Comparison of ENCODE assay signal across 18 cellular contexts in genomic region chr19:39269369-39269768, GRCh38. TPM values are rescaled to one million over a fixed set of nuclear protein-coding genes. Genes with fewer than 3 reads are reported as not detected.
DNase-seq lines count a peak whose midpoint lies in the region; ATAC-seq and TF ChIP-seq lines count a peak whose summit lies in the region.
"Not testable (repeated sequence)": the region's sequence is repeated elsewhere in the genome, so short reads cannot be mapped to it uniquely, and the experiment has no call there.
"Had no signal": no experiment of that assay in that cellular context is flagged by ENCODE, and none has a peak within 500 bp of the region (broad histone marks: within the 10 kb centered on the region; RNA-seq: fewer than 3 reads in every experiment).

No MANE protein-coding gene starts in this region.

- H3K27ac ChIP-seq in suprapubic skin, upper lobe of right lung: not testable (repeated sequence)

- 69% methylated on average over 7 of the region's 10 CpGs for WGBS in suprapubic skin

- DNase-seq in 8988T (peak; percentile 18), cardiac septum (ENCODE audit: low spot score) (peak; percentile 29), mesenteric fat pad (ENCODE audit: low spot score) (peak; percentile 80), sciatic nerve (ENCODE audit: low spot score) (peak; percentile 30), suprapubic skin (ENCODE audit: low spot score in 2 of 2) (peak; percentile 30 to 50), upper lobe of right lung (peak; percentile 45)
- DNase-seq in stimulated activated effector memory CD8-positive, alpha-beta T cell treated with anti-CD3 and anti-CD28 coated beads, Interleukin-12 subunit alpha, Interleukin-12 subunit beta, amount 100 ng/mL, for 72 hours (ENCODE audit: low spot score in 2 of 2) = not testable (repeated sequence)

- not testable (repeated sequence) for H3K9me3 Mint-ChIP-seq in stimulated activated effector memory CD8-positive, alpha-beta T cell treated with anti-CD3 and anti-CD28 coated beads, Interleukin-12 subunit alpha, Interleukin-12 subunit beta, amount 100 ng/mL, for 72 hours

- not testable (repeated sequence) for TF ChIP-seq EP300 in suprapubic skin (IDR thresholded peaks at IDR 0.05)

- not testable (repeated sequence) for H3K36me3 Mint-ChIP-seq in stimulated activated effector memory CD8-positive, alpha-beta T cell treated with anti-CD3 and anti-CD28 coated beads, Interleukin-12 subunit alpha, Interleukin-12 subunit beta, amount 100 ng/mL, for 72 hours

- H3K27me3 ChIP-seq in suprapubic skin = peaks cover 40% of the 10 kb centered on the region
- H3K27me3 ChIP-seq in upper lobe of right lung = peaks cover 17% of the 10 kb centered on the region

- TF ChIP-seq CTCF in suprapubic skin (IDR thresholded peaks at IDR 0.05); upper lobe of right lung (IDR thresholded peaks at IDR 0.05): not testable (repeated sequence)

- not testable (repeated sequence) for H3K9me3 ChIP-seq in suprapubic skin, upper lobe of right lung

- H3K4me1 ChIP-seq in suprapubic skin, upper lobe of right lung: not testable (repeated sequence)

- H3K36me3 ChIP-seq in suprapubic skin, upper lobe of right lung: not testable (repeated sequence)

- H3K4me1 Mint-ChIP-seq in stimulated activated effector memory CD8-positive, alpha-beta T cell treated with anti-CD3 and anti-CD28 coated beads, Interleukin-12 subunit alpha, Interleukin-12 subunit beta, amount 100 ng/mL, for 72 hours = not testable (repeated sequence)

- peak overlapping the region; percentile 43 for H3K27ac Mint-ChIP-seq in stimulated activated effector memory CD8-positive, alpha-beta T cell treated with anti-CD3 and anti-CD28 coated beads, Interleukin-12 subunit alpha, Interleukin-12 subunit beta, amount 100 ng/mL, for 72 hours

- ATAC-seq in sciatic nerve; stimulated activated effector memory CD8-positive, alpha-beta T cell treated with anti-CD3 and anti-CD28 coated beads, Interleukin-12 subunit alpha, Interleukin-12 subunit beta, amount 100 ng/mL, for 72 hours; upper lobe of right lung: not testable (repeated sequence)

- TF ChIP-seq POLR2A in suprapubic skin (IDR thresholded peaks at IDR 0.05) = not testable (repeated sequence)

- not testable (repeated sequence) for H3K4me3 ChIP-seq in suprapubic skin, upper lobe of right lung

- not testable (repeated sequence) for H3K4me3 Mint-ChIP-seq in stimulated activated effector memory CD8-positive, alpha-beta T cell treated with anti-CD3 and anti-CD28 coated beads, Interleukin-12 subunit alpha, Interleukin-12 subunit beta, amount 100 ng/mL, for 72 hours

- intact Hi-C loops in cardiac septum (cut with DNase I); sciatic nerve (cut with DNase I); upper lobe of right lung (cut with DNase I): not testable (repeated sequence)

RNA-seq across cellular contexts. Expression of gene IFNL2, which starts 1.2 kb away (rescaled TPM):
- total RNA-seq in cardiac septum (not detected), mesenteric fat pad (not detected), sciatic nerve (not detected), suprapubic skin (not detected), upper lobe of right lung (not detected)
- total RNA-seq: A172; A673; B cell; Caco-2; Calu3; CD4-positive, alpha-beta memory T cell; CD4-positive, alpha-beta T cell; CD4-positive, CD25-positive, alpha-beta regulatory T cell; CD8-positive, alpha-beta memory T cell; CD8-positive, alpha-beta T cell; Daoy had no signal

RNA-seq across cellular contexts. Expression of gene IFNL4, which starts 20.7 kb away (rescaled TPM):
- not detected for total RNA-seq in cardiac septum
- not detected for total RNA-seq in mesenteric fat pad
- not detected for total RNA-seq in sciatic nerve
- not detected for total RNA-seq in suprapubic skin
- not detected for total RNA-seq in upper lobe of right lung
- total RNA-seq: A172; A673; B cell; Caco-2; Calu3; CD4-positive, alpha-beta memory T cell; CD4-positive, alpha-beta T cell; CD4-positive, CD25-positive, alpha-beta regulatory T cell; CD8-positive, alpha-beta T cell; Daoy had no signal

RNA-seq across cellular contexts. Expression of gene IFNL3, which starts 24.6 kb away (rescaled TPM):
- total RNA-seq in cardiac septum (not detected), mesenteric fat pad (not detected), sciatic nerve (not detected), suprapubic skin (not detected), upper lobe of right lung (not detected)
- total RNA-seq: A172; A673; B cell; Caco-2; Calu3; CD4-positive, alpha-beta memory T cell; CD4-positive, alpha-beta T cell; CD4-positive, CD25-positive, alpha-beta regulatory T cell; CD8-positive, alpha-beta memory T cell; CD8-positive, alpha-beta T cell; Daoy had no signal

RNA-seq across cellular contexts. Expression of gene IFNL1, which starts 26.8 kb away (rescaled TPM):
- total RNA-seq in cardiac septum (not detected), mesenteric fat pad (not detected), sciatic nerve (not detected), suprapubic skin (not detected), upper lobe of right lung (not detected)
- total RNA-seq: A172; A673; B cell; Caco-2; CD4-positive, alpha-beta memory T cell; CD4-positive, alpha-beta T cell; CD4-positive, CD25-positive, alpha-beta regulatory T cell; CD8-positive, alpha-beta memory T cell; Daoy had no signal

RNA-seq across cellular contexts. Expression of gene LRFN1, which starts 51.3 kb away (rescaled TPM):
- total RNA-seq in cardiac septum (0.27 TPM), mesenteric fat pad (1.1 TPM), sciatic nerve (1.3 TPM), suprapubic skin (1 to 10 TPM; 1.4 to 2.9 (median 2.0) TPM), upper lobe of right lung (2.2 TPM)
